8 cellular contexts compared by ENCODE assay signal in the genomic region with DNA sequence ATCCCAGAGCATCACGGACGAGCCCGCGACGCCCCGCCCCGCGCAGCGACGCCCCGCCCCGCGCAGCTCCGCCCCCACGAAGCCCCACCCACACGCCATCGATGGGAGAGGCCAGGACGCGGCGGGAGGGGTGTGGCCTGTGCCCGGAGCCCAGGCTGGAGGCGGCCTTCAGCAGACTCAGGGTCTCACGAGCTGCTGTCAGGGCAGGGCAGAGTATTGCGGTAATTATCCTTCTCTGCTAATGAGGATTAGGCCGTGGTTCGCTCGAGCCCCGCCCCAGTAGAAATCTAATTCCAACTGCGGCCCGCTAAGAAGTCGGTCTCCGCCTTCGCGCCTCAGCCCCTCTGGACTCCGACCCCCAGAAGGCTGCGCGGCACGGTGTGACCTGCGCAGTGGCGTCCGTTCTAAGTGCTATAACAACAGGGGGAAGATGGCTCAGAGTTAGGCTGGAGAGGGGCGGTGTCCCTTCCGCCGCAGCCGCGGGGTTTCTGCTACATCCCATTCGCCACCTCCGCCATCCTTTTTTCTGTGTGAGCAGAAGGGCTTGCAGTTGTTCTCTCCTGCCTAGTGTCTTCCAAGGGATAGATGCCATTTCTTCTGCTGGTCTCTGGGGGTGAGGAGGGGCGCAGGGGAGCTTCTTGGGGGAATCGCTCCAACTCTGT. TPM values are rescaled to one million over a fixed set of nuclear protein-coding genes. Genes with fewer than 3 reads are reported as not detected.
A peak's percentile ranks its signal among the peaks of the same experiment; 100 is the strongest.
DNase-seq lines count a peak whose midpoint lies in the region; ATAC-seq and TF ChIP-seq lines count a peak whose summit lies in the region.

No MANE protein-coding gene starts in this region.

- TF ChIP-seq CTCF in chondrocyte (IDR thresholded peaks at IDR 0.05): no peak

- ATAC-seq in HG03378 (IDR thresholded peaks at IDR 0.05; ENCODE audit: unreplicated experiment): peak; percentile 96

- no peaks in the 10 kb centered on the region for H3K27me3 Mint-ChIP-seq in chondrocyte (ENCODE audit: low read depth)

- H3K4me1 Mint-ChIP-seq in chondrocyte (ENCODE audit: low read depth): peaks cover 44% of the 10 kb centered on the region

- peak overlapping the region; percentile 98 for H3K4me3 Mint-ChIP-seq in chondrocyte (ENCODE audit: unreplicated experiment)

- peak; percentile 89 to 90 for DNase-seq in AML-193 (lab: John Stamatoyannopoulos, UW)
- DNase-seq in NCI-H446 treated with DMSO at 0.1 percent for 48 hours (lab: John Stamatoyannopoulos, UW): peak; percentile 93
- DNase-seq in activated CD4-positive, alpha-beta T cell treated with anti-CD3 and anti-CD28 coated beads for 1 hour: peak; percentile 84
- DNase-seq in chondrocyte (ENCODE audit: low spot score): peak; percentile 97
- peak; percentile 95 for DNase-seq in kidney glomerular epithelial cell (lab: John Stamatoyannopoulos, UW)
- peak; percentile 85 to 86 for DNase-seq in stimulated activated CD4-positive, alpha-beta T cell treated with anti-CD3 and anti-CD28 coated beads, Interleukin-15, amount 100 ng/mL, for 48 hours (ENCODE audit: low read depth in 2 of 2)

- H3K27ac Mint-ChIP-seq in chondrocyte (ENCODE audit: unreplicated experiment): peak overlapping the region; percentile 95

- peaks cover 24% of the 10 kb centered on the region for H3K9me3 Mint-ChIP-seq in chondrocyte (ENCODE audit: low read depth)

- peaks cover 14% of the 10 kb centered on the region for H3K36me3 Mint-ChIP-seq in chondrocyte (ENCODE audit: low read depth)

- TF ChIP-seq POLR2A in GM19099 (IDR thresholded peaks at IDR 0.05; ENCODE audit: extremely low read depth, insufficient read length, low read depth): peak; percentile 62

RNA-seq across cellular contexts. Expression of gene NT5C3A, which starts 0.3 kb away (rescaled TPM):
- total RNA-seq in chondrocyte: 9.7 to 15.6 TPM (median 14.5 TPM) in 3 replicates

RNA-seq across cellular contexts. Expression of gene RP9, which starts 46.3 kb away (rescaled TPM):
- 13.7 to 16.5 TPM (median 16.2 TPM) in 3 replicates for total RNA-seq in chondrocyte

Comparison
In these comparisons a context has a peak if more than half of its experiments do, and no peak if none do; other contexts are left out.
1. Peak in every context shown above with its lines: DNase-seq and ATAC-seq.